Comparison of ENCODE assay signal across 19 cellular contexts in the genomic region with DNA sequence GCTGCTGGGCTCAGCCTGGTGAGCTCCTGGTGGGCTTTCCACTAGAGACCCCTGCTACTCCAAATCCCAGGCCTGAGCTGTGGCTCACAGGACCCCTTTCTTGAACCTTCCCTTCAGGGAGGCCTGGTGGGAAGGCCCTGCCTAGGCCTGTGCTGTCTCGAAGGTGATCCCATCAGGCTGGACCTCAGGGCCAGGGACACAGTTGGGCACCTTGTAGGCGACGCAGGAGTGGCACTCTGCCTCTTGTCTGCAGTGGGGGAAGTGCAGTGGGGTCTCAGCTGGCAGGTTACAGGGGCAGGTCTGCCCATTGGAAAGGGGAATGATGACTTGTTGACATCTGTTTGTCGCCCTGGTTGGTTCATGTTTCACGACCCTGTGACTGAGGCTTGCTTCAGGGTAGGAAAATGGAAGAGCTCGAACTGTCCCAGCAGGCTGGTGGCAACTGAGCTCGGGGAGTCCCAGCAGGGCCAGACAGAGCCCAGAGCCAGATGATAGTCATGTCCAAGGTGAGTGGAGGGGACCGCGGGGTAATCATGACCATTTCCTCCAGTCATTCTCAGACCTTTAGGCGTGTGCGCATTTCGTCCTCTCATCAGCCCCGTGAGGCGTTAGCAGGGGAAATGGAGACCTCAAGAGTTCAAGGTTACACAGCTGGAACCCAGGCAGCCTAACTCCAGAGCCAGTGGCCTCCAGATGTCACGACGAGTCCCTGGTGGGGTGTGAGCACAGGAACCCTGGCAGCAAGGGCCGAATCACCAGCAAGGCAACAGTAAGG. TPM values are rescaled to one million over a fixed set of nuclear protein-coding genes. Genes with fewer than 3 reads are reported as not detected.
DNase-seq lines count a peak whose midpoint lies in the region; ATAC-seq and TF ChIP-seq lines count a peak whose summit lies in the region.
"Had no signal": no experiment of that assay in that cellular context is flagged by ENCODE, and none has a peak within 500 bp of the region (broad histone marks: within the 10 kb centered on the region; RNA-seq: fewer than 3 reads in every experiment).

No MANE protein-coding gene starts in this region.

- H3K4me1 Mint-ChIP-seq in CD14-positive monocyte (peaks cover 94% of the 10 kb centered on the region), neural progenitor cell (peaks cover 58% of the 10 kb centered on the region)

- H3K9me3 Mint-ChIP-seq in CD14-positive monocyte: no peaks in the 10 kb centered on the region
- H3K9me3 Mint-ChIP-seq in neural progenitor cell: no peaks in the 10 kb centered on the region

- H3K27ac Mint-ChIP-seq in CD14-positive monocyte (peak overlapping the region in 6 of 7 donors; percentile 46 to 89 (median 70)), neural progenitor cell (peak overlapping the region; percentile 79)

- ATAC-seq in DND-41 (ENCODE audit: insufficient read depth, low read depth) (no peak), GM18511 (IDR thresholded peaks at IDR 0.05; ENCODE audit: unreplicated experiment) (no peak)
- ATAC-seq: SK-N-SH treated with all-trans-retinoic acid at 6 μM for 48 hours had no signal

- DNase-seq in CD14-positive monocyte (ENCODE audit: low spot score) (no peak), DND-41 (no peak), hepatocyte (ENCODE audit: low spot score) (no peak), neural progenitor cell (ENCODE audit: low spot score) (no peak), iPS-NIHi7 (ENCODE audit: extremely low spot score) (no peak), NCI-H510A (lab: John Stamatoyannopoulos, UW) (no peak)
- DNase-seq: activated CD4-positive, alpha-beta T cell treated with anti-CD3 and anti-CD28 coated beads, Interleukin-2, amount 50 U/mL, for 1 hour; activated T-cell treated with anti-CD3 and anti-CD28 coated beads, Interleukin-2, amount 50 U/mL, for 1 hour; brain microvascular endothelial cell; hypothalamus; kidney glomerular epithelial cell; NCI-H146; ovary; sigmoid colon; stimulated activated CD4-positive, alpha-beta T cell treated with anti-CD3 and anti-CD28 coated beads, Interleukin-1b, Interleukin-23, amount 100 ng/mL, for 48 hours; stomach had no signal

- no peak overlapping the region for H3K4me2 ChIP-seq in DND-41 (ENCODE audit: insufficient read depth, low read length)
- H3K4me2 ChIP-seq in hepatocyte: no peak overlapping the region
- H3K4me2 ChIP-seq in neural progenitor cell: no peak overlapping the region

- H3K27ac ChIP-seq in DND-41 (ENCODE audit: low read length): peak overlapping the region; percentile 18; the same call in 1 of the 2 replicates
- H3K27ac ChIP-seq in hepatocyte: peak overlapping the region; percentile 83
- no peak overlapping the region for H3K27ac ChIP-seq in neural progenitor cell
- H3K27ac ChIP-seq: brain microvascular endothelial cell, ovary, sigmoid colon had no signal

- H3K36me3 ChIP-seq in DND-41 (ENCODE audit: insufficient read depth, low read length): peaks cover 57% of the 10 kb centered on the region
- H3K36me3 ChIP-seq in hepatocyte (replicated peaks; ENCODE audit: insufficient read depth, low read depth): no peaks in the 10 kb centered on the region
- no peaks in the 10 kb centered on the region for H3K36me3 ChIP-seq in neural progenitor cell
- H3K36me3 ChIP-seq: brain microvascular endothelial cell, colonic mucosa, ovary had no signal

- H3K4me3 ChIP-seq in DND-41 (ENCODE audit: low read depth in 1 of 2, low read length in 2 of 2) (no peak overlapping the region), hepatocyte (no peak overlapping the region), neural progenitor cell (no peak overlapping the region)
- H3K4me3 ChIP-seq: ovary, sigmoid colon, stomach had no signal

- TF ChIP-seq CTCF in CD14-positive monocyte (IDR thresholded peaks at IDR 0.05) (no peak), DND-41 (IDR thresholded peaks at IDR 0.05; ENCODE audit: borderline replicate concordance, extremely low read depth, low read length, poor library complexity, severe bottlenecking) (no peak), hepatocyte (IDR thresholded peaks at IDR 0.05; ENCODE audit: poor library complexity) (no peak), neural progenitor cell (IDR thresholded peaks at IDR 0.05) (no peak)

- H3K9ac ChIP-seq in DND-41 (ENCODE audit: low read depth, low read length) (no peak overlapping the region), neural progenitor cell (no peak overlapping the region)

- H3K4me1 ChIP-seq in DND-41 (ENCODE audit: insufficient read depth, low read length): peaks cover 21% of the 10 kb centered on the region
- peaks cover 38% of the 10 kb centered on the region for H3K4me1 ChIP-seq in hepatocyte (ENCODE audit: insufficient read depth)
- peaks cover 11% of the 10 kb centered on the region for H3K4me1 ChIP-seq in neural progenitor cell

- H3K9me2 ChIP-seq in hepatocyte (replicated peaks; ENCODE audit: insufficient read depth): no peaks in the 10 kb centered on the region

- intact Hi-C loops in CD14-positive monocyte (cut with micrococcal nuclease): no loop called here

- H4K20me1 ChIP-seq in DND-41 (ENCODE audit: insufficient read depth, low read length): peaks cover 100% of the 10 kb centered on the region
- peaks cover 70% of the 10 kb centered on the region for H4K20me1 ChIP-seq in hepatocyte (ENCODE audit: insufficient read depth, poor library complexity, severe bottlenecking)
- H4K20me1 ChIP-seq in neural progenitor cell (ENCODE audit: low read depth): peaks cover 100% of the 10 kb centered on the region

- H3F3A ChIP-seq in neural progenitor cell (ENCODE audit: low read depth): no peaks in the 10 kb centered on the region

- H3K4me3 Mint-ChIP-seq in CD14-positive monocyte: no peak overlapping the region
- peak overlapping the region; percentile 30 for H3K4me3 Mint-ChIP-seq in neural progenitor cell

- peaks cover 100% of the 10 kb centered on the region for H3K79me2 ChIP-seq in DND-41 (ENCODE audit: insufficient read depth, low read length)
- peaks cover 88% of the 10 kb centered on the region for H3K79me2 ChIP-seq in hepatocyte
- H3K79me2 ChIP-seq in neural progenitor cell (ENCODE audit: low read depth): peaks cover 95% of the 10 kb centered on the region

- H3K27me3 ChIP-seq in DND-41 (ENCODE audit: insufficient read depth, low read length, poor library complexity) (no peaks in the 10 kb centered on the region), hepatocyte (no peaks in the 10 kb centered on the region), neural progenitor cell (no peaks in the 10 kb centered on the region)
- H3K27me3 ChIP-seq: brain microvascular endothelial cell, colonic mucosa, ovary, sigmoid colon, stomach had no signal

- peaks cover 58 to 60% of the 10 kb centered on the region in 2 donors for H3K36me3 Mint-ChIP-seq in CD14-positive monocyte
- H3K36me3 Mint-ChIP-seq in neural progenitor cell: peaks cover 19% of the 10 kb centered on the region

- peaks cover 0 to 5% (median 0%) of the 10 kb centered on the region in 3 donors for H3K27me3 Mint-ChIP-seq in CD14-positive monocyte (ENCODE audit: low read depth in 3 of 3)
- H3K27me3 Mint-ChIP-seq in neural progenitor cell (ENCODE audit: insufficient read depth, low read depth): peaks cover 3% of the 10 kb centered on the region

- WGBS in hepatocyte (ENCODE audit: low lambda C conversion rate, missing lambda C conversion rate): 91% methylated on average over 17 of the region's 17 CpGs

- H2AFZ ChIP-seq in DND-41 (ENCODE audit: low read depth, low read length) (no peak overlapping the region), hepatocyte (no peak overlapping the region), neural progenitor cell (replicated peaks) (no peak overlapping the region)

- H3K9me3 ChIP-seq in DND-41 (ENCODE audit: insufficient read depth, low read length, severe bottlenecking): no peaks in the 10 kb centered on the region
- no peaks in the 10 kb centered on the region for H3K9me3 ChIP-seq in hepatocyte (ENCODE audit: low read depth)
- H3K9me3 ChIP-seq in neural progenitor cell (ENCODE audit: low read depth): no peaks in the 10 kb centered on the region
- H3K9me3 ChIP-seq: colonic mucosa, ovary, sigmoid colon, stomach had no signal

RNA-seq across cellular contexts. Expression of gene CMIP, which starts 11.3 kb away (rescaled TPM):
- under 1 TPM; 0.85 to 0.93 TPM for polyA plus RNA-seq in CD14-positive monocyte
- 9.4 and 17.8 TPM in 2 replicates for total RNA-seq in hepatocyte
- 4.6 and 5.8 TPM in 2 replicates for polyA plus RNA-seq in hepatocyte
- 6.6 and 12.5 TPM in 2 replicates for total RNA-seq in neural progenitor cell (ENCODE audit: low replicate concordance)
